In the genomic region with DNA sequence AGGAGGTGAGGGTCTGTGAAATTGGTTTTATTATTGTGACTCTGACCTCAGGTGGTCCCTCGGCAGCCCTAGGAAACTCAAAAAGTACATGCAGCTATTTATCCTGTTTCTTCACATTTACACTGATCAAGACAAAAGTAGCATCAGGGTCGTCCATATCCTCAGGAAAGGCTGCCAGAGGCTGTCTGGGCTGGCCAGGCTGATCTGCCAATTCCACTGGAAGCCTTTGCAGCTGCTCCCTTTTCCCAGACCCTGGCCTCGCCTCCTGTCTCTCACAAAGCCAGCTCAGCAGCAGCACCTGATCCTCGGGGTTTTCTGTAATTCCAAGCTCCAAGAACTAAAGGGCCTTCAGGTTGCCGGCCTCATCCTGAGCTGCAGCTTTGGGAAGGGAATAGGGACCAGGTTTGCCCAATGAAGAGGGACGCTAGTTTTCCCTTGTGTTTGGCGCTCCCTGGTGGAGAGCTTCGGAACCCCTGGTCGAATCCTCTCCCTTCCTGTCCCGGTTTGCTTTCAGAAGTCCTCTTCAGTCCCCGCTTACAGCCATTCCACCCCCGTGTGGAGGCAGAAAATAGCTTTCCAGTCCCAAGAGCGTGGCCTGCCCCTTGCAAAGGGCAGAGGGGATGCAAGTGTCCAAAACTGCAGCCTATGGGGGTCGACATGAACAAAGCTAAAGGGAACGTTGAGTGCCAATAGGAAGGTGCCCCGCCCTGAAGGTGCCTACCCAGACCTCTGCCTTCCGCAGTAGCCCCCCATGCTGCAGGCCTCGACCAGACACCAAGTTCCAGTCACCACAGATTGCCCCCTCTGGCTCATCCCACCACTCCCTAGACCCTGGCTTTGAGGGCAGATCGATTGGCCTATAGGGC, we compare ENCODE assay signal across 8 cellular contexts. TPM values are rescaled to one million over a fixed set of nuclear protein-coding genes. Genes with fewer than 3 reads are reported as not detected.
DNase-seq lines count a peak whose midpoint lies in the region; ATAC-seq, FAIRE-seq and TF ChIP-seq lines count a peak whose summit lies in the region.

No MANE protein-coding gene starts in this region.

- peak; percentile 19 to 59 (median 46) for DNase-seq in CD8-positive, alpha-beta memory T cell
- peak; percentile 84 for DNase-seq in HTR-8/SVneo (ENCODE audit: insufficient read length, low spot score)
- DNase-seq in SK-N-DZ (ENCODE audit: low spot score) = peak; percentile 46
- peak; percentile 72 for DNase-seq in activated naive CD8-positive, alpha-beta T cell treated with anti-CD3 and anti-CD28 coated beads, Interleukin-2, amount 10 ng/mL, durations not matched to agents 7 days and 5 days
- DNase-seq in cardiac muscle cell (ENCODE audit: low read depth in 1 of 2, low spot score in 1 of 2) = peak; percentile 80 to 83
- DNase-seq in prostate gland (ENCODE audit: low spot score) = peak; percentile 67
- peak; percentile 90 to 96 for DNase-seq in aorta

- H3K9me3 ChIP-seq in CD8-positive, alpha-beta memory T cell (ENCODE audit: low read length) = no peaks in the 10 kb centered on the region
- H3K9me3 ChIP-seq in cardiac muscle cell (ENCODE audit: low read depth) (no peaks in the 10 kb centered on the region), prostate gland (no peaks in the 10 kb centered on the region), aorta (ENCODE audit: control insufficient read depth, low read length) (no peaks in the 10 kb centered on the region)

- ATAC-seq in activated naive CD8-positive, alpha-beta T cell treated with anti-CD3 and anti-CD28 coated beads, Interleukin-2, amount 10 ng/mL, durations not matched to agents 7 days and 5 days (ENCODE audit: low read depth) = peak; percentile 58
- peak; percentile 91 for ATAC-seq in aorta (ENCODE audit: low FRiP score)
- ATAC-seq in HG02840 (IDR thresholded peaks at IDR 0.05; ENCODE audit: low FRiP score, unreplicated experiment) = no peak

- peak; percentile 93 for TF ChIP-seq CTCF in cardiac muscle cell (IDR thresholded peaks at IDR 0.05; ENCODE audit: low read depth, low read length)
- peak; percentile 34 to 80 (median 74) for TF ChIP-seq CTCF in prostate gland (IDR thresholded peaks at IDR 0.05)

- no peaks in the 10 kb centered on the region for H3K4me1 ChIP-seq in CD8-positive, alpha-beta memory T cell (ENCODE audit: insufficient read depth, low read length)
- H3K4me1 ChIP-seq in cardiac muscle cell (ENCODE audit: low read depth) (no peaks in the 10 kb centered on the region), prostate gland (replicated peaks) (no peaks in the 10 kb centered on the region), aorta (ENCODE audit: control insufficient read depth in 1 of 2, insufficient read depth in 2 of 2, low read length in 2 of 2) (no peaks in the 10 kb centered on the region)

- H3K27me3 Mint-ChIP-seq in CD8-positive, alpha-beta memory T cell = peaks cover 0 to 2% of the 10 kb centered on the region in 2 donors
- H3K27me3 Mint-ChIP-seq in activated naive CD8-positive, alpha-beta T cell treated with anti-CD3 and anti-CD28 coated beads, Interleukin-2, amount 10 ng/mL, durations not matched to agents 7 days and 5 days = peaks cover 9% of the 10 kb centered on the region

- CTCF ChIA-PET in CD8-positive, alpha-beta memory T cell (lab: Charles Lee) = interaction anchor here (0.9 to 2.8 kb wide), 13 partner anchors 9 to 402 kb away, joined by 3 to 15 read pairs (median 4); a partner anchor contains a TSS

- H3K27ac Mint-ChIP-seq in CD8-positive, alpha-beta memory T cell = no peak overlapping the region
- H3K27ac Mint-ChIP-seq in activated naive CD8-positive, alpha-beta T cell treated with anti-CD3 and anti-CD28 coated beads, Interleukin-2, amount 10 ng/mL, durations not matched to agents 7 days and 5 days = no peak overlapping the region

- POLR2A ChIA-PET in CD8-positive, alpha-beta memory T cell (lab: Charles Lee) = no interaction called here
- POLR2A ChIA-PET in activated naive CD8-positive, alpha-beta T cell treated with anti-CD3 and anti-CD28 coated beads, Interleukin-2, amount 10 ng/mL, durations not matched to agents 7 days and 5 days (lab: Charles Lee) = no interaction called here

- no peak for TF ChIP-seq POLR2A in prostate gland (IDR thresholded peaks at IDR 0.05)

- FAIRE-seq in HTR-8/SVneo (lab: Jason Lieb, UNC) = peak; percentile 48

- H3K4me3 ChIP-seq in CD8-positive, alpha-beta memory T cell (ENCODE audit: low read length) = no peak overlapping the region
- no peak overlapping the region for H3K4me3 ChIP-seq in cardiac muscle cell
- H3K4me3 ChIP-seq in prostate gland = no peak overlapping the region
- H3K4me3 ChIP-seq in aorta (ENCODE audit: low read length in 2 of 2) = no peak overlapping the region

- no peak overlapping the region for H3K4me3 Mint-ChIP-seq in CD8-positive, alpha-beta memory T cell
- no peak overlapping the region for H3K4me3 Mint-ChIP-seq in activated naive CD8-positive, alpha-beta T cell treated with anti-CD3 and anti-CD28 coated beads, Interleukin-2, amount 10 ng/mL, durations not matched to agents 7 days and 5 days

- H3K36me3 Mint-ChIP-seq in CD8-positive, alpha-beta memory T cell = no peaks in the 10 kb centered on the region
- no peaks in the 10 kb centered on the region for H3K36me3 Mint-ChIP-seq in activated naive CD8-positive, alpha-beta T cell treated with anti-CD3 and anti-CD28 coated beads, Interleukin-2, amount 10 ng/mL, durations not matched to agents 7 days and 5 days

- no peaks in the 10 kb centered on the region for H3K36me3 ChIP-seq in CD8-positive, alpha-beta memory T cell (ENCODE audit: insufficient read depth, low read length)
- H3K36me3 ChIP-seq in cardiac muscle cell = no peaks in the 10 kb centered on the region
- H3K36me3 ChIP-seq in prostate gland = no peaks in the 10 kb centered on the region
- H3K36me3 ChIP-seq in aorta (ENCODE audit: control insufficient read depth in 1 of 2, insufficient read depth in 2 of 2, low read length in 1 of 2) = no peaks in the 10 kb centered on the region

- WGBS in prostate gland = 29% methylated on average over 19 of the region's 19 CpGs
- 22 to 23% methylated on average over 19 of the region's 19 CpGs for WGBS in aorta, 2 donors

- H3K27me3 ChIP-seq in CD8-positive, alpha-beta memory T cell (ENCODE audit: insufficient read depth, low read length, poor library complexity, severe bottlenecking) = no peaks in the 10 kb centered on the region
- H3K27me3 ChIP-seq in cardiac muscle cell = no peaks in the 10 kb centered on the region
- no peaks in the 10 kb centered on the region for H3K27me3 ChIP-seq in prostate gland (replicated peaks; ENCODE audit: insufficient read depth)
- no peaks in the 10 kb centered on the region for H3K27me3 ChIP-seq in aorta (ENCODE audit: control insufficient read depth in 1 of 2, insufficient read depth in 2 of 2, low read length in 1 of 2)

- no peaks in the 10 kb centered on the region for H3K9me3 Mint-ChIP-seq in CD8-positive, alpha-beta memory T cell
- no peaks in the 10 kb centered on the region for H3K9me3 Mint-ChIP-seq in activated naive CD8-positive, alpha-beta T cell treated with anti-CD3 and anti-CD28 coated beads, Interleukin-2, amount 10 ng/mL, durations not matched to agents 7 days and 5 days

- H3K4me1 Mint-ChIP-seq in CD8-positive, alpha-beta memory T cell = peaks cover 0 to 2% (median 0%) of the 10 kb centered on the region in 3 donors
- peaks cover 14% of the 10 kb centered on the region for H3K4me1 Mint-ChIP-seq in activated naive CD8-positive, alpha-beta T cell treated with anti-CD3 and anti-CD28 coated beads, Interleukin-2, amount 10 ng/mL, durations not matched to agents 7 days and 5 days

- H3K27ac ChIP-seq in CD8-positive, alpha-beta memory T cell (ENCODE audit: low read depth, low read length) = no peak overlapping the region
- no peak overlapping the region for H3K27ac ChIP-seq in cardiac muscle cell
- H3K27ac ChIP-seq in prostate gland = no peak overlapping the region
- peak overlapping the region in 1 of 2 donors; percentile 61 for H3K27ac ChIP-seq in aorta (ENCODE audit: low read depth in 1 of 2, low read length in 2 of 2)

- intact Hi-C loops in prostate gland (cut with DNase I) = no loop called here
- intact Hi-C loops in aorta (cut with DNase I) = loop anchor here (2.0 to 5.0 kb wide), 3 partner anchors 33 to 375 kb away; no protein-coding TSS in a partner anchor

RNA-seq across cellular contexts. Expression of a gene that starts 13.4 kb away (rescaled TPM):
- not detected for total RNA-seq in CD8-positive, alpha-beta memory T cell
- not detected for polyA plus RNA-seq in CD8-positive, alpha-beta memory T cell
- not detected in 2 replicates for polyA plus RNA-seq in SK-N-DZ (2014; cell fraction: cytosol; rRNA removed)
- polyA plus RNA-seq in SK-N-DZ (2014; cell fraction: nucleus; rRNA removed) = not detected in 2 replicates
- under 1 TPM; 0.94 to 0.97 TPM for total RNA-seq in activated naive CD8-positive, alpha-beta T cell treated with anti-CD3 and anti-CD28 coated beads, Interleukin-2, amount 10 ng/mL, durations not matched to agents 7 days and 5 days
- total RNA-seq in cardiac muscle cell = not detected in 2 replicates
- not detected in 2 replicates for polyA plus RNA-seq in cardiac muscle cell
- total RNA-seq in prostate gland = 1 to 10 TPM in 1 of 2 donors, under 1 TPM in 1; 0.41 to 1.9 TPM
- total RNA-seq in aorta = under 1 TPM; 0.19 to 0.39 TPM
- not detected for polyA plus RNA-seq in aorta

RNA-seq across cellular contexts. Expression of a gene that starts 27.4 kb away (rescaled TPM):
- not detected for total RNA-seq in CD8-positive, alpha-beta memory T cell
- polyA plus RNA-seq in CD8-positive, alpha-beta memory T cell = not detected
- not detected in 2 replicates for polyA plus RNA-seq in SK-N-DZ (2014; cell fraction: cytosol; rRNA removed)
- polyA plus RNA-seq in SK-N-DZ (2014; cell fraction: nucleus; rRNA removed) = not detected in 2 replicates
- not detected for total RNA-seq in activated naive CD8-positive, alpha-beta T cell treated with anti-CD3 and anti-CD28 coated beads, Interleukin-2, amount 10 ng/mL, durations not matched to agents 7 days and 5 days
- total RNA-seq in cardiac muscle cell (not detected in 2 replicates), prostate gland (under 1 TPM in 1 of 2 donors, not detected in 1; 0.91 TPM), aorta (not detected)
- polyA plus RNA-seq in cardiac muscle cell (not detected in 2 replicates), aorta (not detected)

RNA-seq across cellular contexts. Expression of a gene that starts 41.1 kb away (rescaled TPM):
- under 1 TPM; 0.22 to 0.31 TPM for total RNA-seq in CD8-positive, alpha-beta memory T cell
- not detected for polyA plus RNA-seq in CD8-positive, alpha-beta memory T cell
- polyA plus RNA-seq in SK-N-DZ (2014; cell fraction: cytosol; rRNA removed) = not detected in 2 replicates
- polyA plus RNA-seq in SK-N-DZ (2014; cell fraction: nucleus; rRNA removed) = not detected in 2 replicates
- 1 to 10 TPM in 1 of 2 experiments, under 1 TPM in 1; 0.51 to 1.1 TPM for total RNA-seq in activated naive CD8-positive, alpha-beta T cell treated with anti-CD3 and anti-CD28 coated beads, Interleukin-2, amount 10 ng/mL, durations not matched to agents 7 days and 5 days
- total RNA-seq in cardiac muscle cell (not detected in 2 replicates), prostate gland (10 to 100 TPM in 1 of 2 donors, not detected in 1; 12.2 TPM), aorta (under 1 TPM in 1 of 2 donors, not detected in 1; 0.58 TPM)
- polyA plus RNA-seq in cardiac muscle cell (not detected in 2 replicates), aorta (1 to 10 TPM; 1.6 to 1.9 TPM)
